ENCODE assay signal across 1 cellular context in genomic region chr14:81436296-81437138, GRCh38.
TF ChIP-seq lines count a peak whose summit lies in the region.

No MANE protein-coding gene starts in this region.

TF ChIP-seq in HEK293, 187 proteins besides CTCF, POLR2A, EP300 and RAD21 (continued from another document):
- TF ChIP-seq ZBTB6 (tag by site-specific recombination; IDR thresholded peaks at IDR 0.05): peak; percentile 99
- TF ChIP-seq ZBTB10 (tag by site-specific recombination; IDR thresholded peaks at IDR 0.05): peak; percentile 49; the same call in 1 of the 2 replicates
- peak; percentile 76 for TF ChIP-seq ZNF692 (tag by site-specific recombination; IDR thresholded peaks at IDR 0.05)
- TF ChIP-seq ZFP37 (tag by site-specific recombination; IDR thresholded peaks at IDR 0.05): 0 out of 2 replicates have a peak, but pooled peaks have one; percentile 31
- no peak for TF ChIP-seq ZNF704 (tag by site-specific recombination; IDR thresholded peaks at IDR 0.05)
- no peak for TF ChIP-seq INSM2 (tag by site-specific recombination; IDR thresholded peaks at IDR 0.05)
- TF ChIP-seq ZNF623 (tag by site-specific recombination; IDR thresholded peaks at IDR 0.05): no peak
- TF ChIP-seq AEBP2 (tag by site-specific recombination; IDR thresholded peaks at IDR 0.05; ENCODE audit: borderline replicate concordance): no peak
- TF ChIP-seq ZNF768 (tag by site-specific recombination; IDR thresholded peaks at IDR 0.05): no peak
- no peak for TF ChIP-seq ZNF362 (tag by site-specific recombination; IDR thresholded peaks at IDR 0.05)
- TF ChIP-seq ZXDB (tag by site-specific recombination; IDR thresholded peaks at IDR 0.05): 0 out of 2 replicates have a peak, but pooled peaks have one; percentile 20
- TF ChIP-seq ZNF629 (tag by site-specific recombination; IDR thresholded peaks at IDR 0.05): no peak
- TF ChIP-seq HOXA7 (CRISPR knock-in tag; IDR thresholded peaks at IDR 0.05; ENCODE audit: borderline replicate concordance): no peak
- TF ChIP-seq ZNF549 (tag by site-specific recombination; IDR thresholded peaks at IDR 0.05): no peak
- no peak for TF ChIP-seq ZBTB1 (tag by site-specific recombination; IDR thresholded peaks at IDR 0.05)
- TF ChIP-seq PATZ1 (tag by site-specific recombination; IDR thresholded peaks at IDR 0.05): peak; percentile 48
- no peak for TF ChIP-seq ZNF266 (tag by site-specific recombination; IDR thresholded peaks at IDR 0.05; ENCODE audit: low read depth)
- TF ChIP-seq ZNF585B (tag by site-specific recombination; IDR thresholded peaks at IDR 0.05): no peak
- peak; percentile 89 for TF ChIP-seq ZBTB17 (tag by site-specific recombination; IDR thresholded peaks at IDR 0.05)
- no peak for TF ChIP-seq OSR2 (tag by site-specific recombination; IDR thresholded peaks at IDR 0.05)
- peak; percentile 28 for TF ChIP-seq ZSCAN30 (tag by site-specific recombination; IDR thresholded peaks at IDR 0.05)
- TF ChIP-seq ZNF221 (tag by site-specific recombination; IDR thresholded peaks at IDR 0.05; ENCODE audit: borderline replicate concordance): no peak
- TF ChIP-seq ZNF449 (tag by site-specific recombination; IDR thresholded peaks at IDR 0.05): no peak
- TF ChIP-seq ZEB2 (tag by site-specific recombination; IDR thresholded peaks at IDR 0.05): 0 out of 2 replicates have a peak, but pooled peaks have one; percentile 17
- no peak for TF ChIP-seq ZNF548 (tag by site-specific recombination; IDR thresholded peaks at IDR 0.05)
- peak; percentile 67 for TF ChIP-seq GLIS2 (tag by site-specific recombination; IDR thresholded peaks at IDR 0.05)
- TF ChIP-seq BCL11A (tag by site-specific recombination; IDR thresholded peaks at IDR 0.05; ENCODE audit: low read depth): no peak
- no peak for TF ChIP-seq ZNF600 (tag by site-specific recombination; IDR thresholded peaks at IDR 0.05)
- TF ChIP-seq ZNF560 (tag by site-specific recombination; IDR thresholded peaks at IDR 0.05; ENCODE audit: borderline replicate concordance): no peak
- TF ChIP-seq PRDM10 (tag by site-specific recombination; IDR thresholded peaks at IDR 0.05): peak; percentile 74
